In the genomic region with DNA sequence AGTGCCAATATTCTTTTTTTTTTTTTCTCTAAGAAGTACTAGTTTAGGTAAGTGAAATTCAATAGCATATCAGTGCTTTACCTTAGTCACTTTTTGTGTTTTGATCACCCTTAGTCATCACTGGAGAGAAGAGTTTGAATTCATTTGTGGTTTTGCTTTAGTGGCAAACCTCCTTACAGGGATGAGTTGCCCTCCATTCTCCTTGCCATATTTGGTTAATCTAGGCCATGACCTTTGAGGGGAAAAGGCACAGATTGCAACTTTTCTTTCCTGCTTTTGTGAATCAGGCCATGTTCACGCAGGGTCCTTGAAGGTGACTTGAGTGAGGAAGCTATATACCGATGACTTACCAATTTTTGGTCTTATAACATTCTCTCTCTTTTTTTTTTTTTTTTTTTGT, we compare ENCODE assay signal across 12 cellular contexts. TPM values are rescaled to one million over a fixed set of nuclear protein-coding genes. Genes with fewer than 3 reads are reported as not detected.
A peak's percentile ranks its signal among the peaks of the same experiment; 100 is the strongest.
DNase-seq lines count a peak whose midpoint lies in the region; ATAC-seq and TF ChIP-seq lines count a peak whose summit lies in the region.
"Had no signal": no experiment of that assay in that cellular context is flagged by ENCODE, and none has a peak within 500 bp of the region (broad histone marks: within the 10 kb centered on the region; RNA-seq: fewer than 3 reads in every experiment).

No MANE protein-coding gene starts in this region.

- peaks cover 59 to 84% of the 10 kb centered on the region in 2 donors for H3K36me3 Mint-ChIP-seq in CD14-positive monocyte

- no peaks in the 10 kb centered on the region for H3K27me3 Mint-ChIP-seq in CD14-positive monocyte (ENCODE audit: low read depth in 3 of 3)
- H3K27me3 Mint-ChIP-seq: naive thymus-derived CD4-positive, alpha-beta T cell had no signal

- no peak overlapping the region for H3K27ac Mint-ChIP-seq in CD14-positive monocyte

- H3K27ac ChIP-seq in epithelial cell of prostate, result no peak overlapping the region
- H3K27ac ChIP-seq: SJCRH30, testis had no signal

- H3K4me1 Mint-ChIP-seq in CD14-positive monocyte, result no peaks in the 10 kb centered on the region

- peak; percentile 65 for ATAC-seq in GM21786 (IDR thresholded peaks at IDR 0.05; ENCODE audit: unreplicated experiment)
- peak; percentile 69 for ATAC-seq in SK-N-SH treated with all-trans-retinoic acid at 6 μM for 48 hours
- ATAC-seq in left cardiac atrium, result no peak
- no peak for ATAC-seq in GM21737 (IDR thresholded peaks at IDR 0.05; ENCODE audit: unreplicated experiment)
- ATAC-seq: naive thymus-derived CD4-positive, alpha-beta T cell had no signal

- H3K4me3 Mint-ChIP-seq in CD14-positive monocyte, result no peak overlapping the region
- H3K4me3 Mint-ChIP-seq: naive thymus-derived CD4-positive, alpha-beta T cell had no signal

- intact Hi-C loops in left cardiac atrium (cut with DNase I) (no loop called here), CD14-positive monocyte (cut with micrococcal nuclease) (no loop called here)

- peaks cover 0 to 2% (median 0%) of the 10 kb centered on the region in 7 donors for H3K9me3 Mint-ChIP-seq in CD14-positive monocyte
- H3K9me3 Mint-ChIP-seq: naive thymus-derived CD4-positive, alpha-beta T cell had no signal

- in situ Hi-C loops in Caki2 (cut with HindIII; ENCODE audit: low pct_unique_long_range_greater_than_20kb, low sequenced_read_pairs), result no loop called here

- peak; percentile 73 for DNase-seq in Caki2 (ENCODE audit: low read depth)
- peak; percentile 29 for DNase-seq in epithelial cell of prostate (ENCODE audit: low read depth, low spot score)
- no peak for DNase-seq in left cardiac atrium
- no peak for DNase-seq in CD14-positive monocyte (ENCODE audit: low spot score)
- no peak for DNase-seq in hepatic stellate cell (ENCODE audit: low spot score)
- DNase-seq: GDM1, testis had no signal

- no peak for TF ChIP-seq CTCF in CD14-positive monocyte (IDR thresholded peaks at IDR 0.05)

TF ChIP-seq in SK-N-SH treated with all-trans-retinoic acid at 6 μM for 48 hours, 23 proteins besides CTCF, POLR2A, EP300 and RAD21:
- TF ChIP-seq ZC3H10 (CRISPR knock-in tag; IDR thresholded peaks at IDR 0.05), result no peak
- no peak for TF ChIP-seq PATZ1 (CRISPR knock-in tag; IDR thresholded peaks at IDR 0.05; ENCODE audit: borderline replicate concordance)
- no peak for TF ChIP-seq ZNF565 (CRISPR knock-in tag; conservative IDR thresholded peaks at IDR 0.05; ENCODE audit: low read depth)
- no peak for TF ChIP-seq ESRRG (CRISPR knock-in tag; IDR thresholded peaks at IDR 0.05)
- no peak for TF ChIP-seq ZFP30 (CRISPR knock-in tag; IDR thresholded peaks at IDR 0.05)
- TF ChIP-seq TOX (CRISPR knock-in tag; IDR thresholded peaks at IDR 0.05; ENCODE audit: borderline replicate concordance), result no peak
- TF ChIP-seq, protein P1, sequence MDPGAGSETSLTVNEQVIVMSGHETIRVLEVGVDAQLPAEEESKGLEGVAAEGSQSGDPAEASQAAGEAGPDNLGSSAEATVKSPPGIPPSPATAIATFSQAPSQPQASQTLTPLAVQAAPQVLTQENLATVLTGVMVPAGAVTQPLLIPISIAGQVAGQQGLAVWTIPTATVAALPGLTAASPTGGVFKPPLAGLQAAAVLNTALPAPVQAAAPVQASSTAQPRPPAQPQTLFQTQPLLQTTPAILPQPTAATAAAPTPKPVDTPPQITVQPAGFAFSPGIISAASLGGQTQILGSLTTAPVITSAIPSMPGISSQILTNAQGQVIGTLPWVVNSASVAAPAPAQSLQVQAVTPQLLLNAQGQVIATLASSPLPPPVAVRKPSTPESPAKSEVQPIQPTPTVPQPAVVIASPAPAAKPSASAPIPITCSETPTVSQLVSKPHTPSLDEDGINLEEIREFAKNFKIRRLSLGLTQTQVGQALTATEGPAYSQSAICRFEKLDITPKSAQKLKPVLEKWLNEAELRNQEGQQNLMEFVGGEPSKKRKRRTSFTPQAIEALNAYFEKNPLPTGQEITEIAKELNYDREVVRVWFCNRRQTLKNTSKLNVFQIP (CRISPR knock-in tag; IDR thresholded peaks at IDR 0.05; ENCODE audit: borderline replicate concordance, low read depth), result no peak
- TF ChIP-seq, protein P2, sequence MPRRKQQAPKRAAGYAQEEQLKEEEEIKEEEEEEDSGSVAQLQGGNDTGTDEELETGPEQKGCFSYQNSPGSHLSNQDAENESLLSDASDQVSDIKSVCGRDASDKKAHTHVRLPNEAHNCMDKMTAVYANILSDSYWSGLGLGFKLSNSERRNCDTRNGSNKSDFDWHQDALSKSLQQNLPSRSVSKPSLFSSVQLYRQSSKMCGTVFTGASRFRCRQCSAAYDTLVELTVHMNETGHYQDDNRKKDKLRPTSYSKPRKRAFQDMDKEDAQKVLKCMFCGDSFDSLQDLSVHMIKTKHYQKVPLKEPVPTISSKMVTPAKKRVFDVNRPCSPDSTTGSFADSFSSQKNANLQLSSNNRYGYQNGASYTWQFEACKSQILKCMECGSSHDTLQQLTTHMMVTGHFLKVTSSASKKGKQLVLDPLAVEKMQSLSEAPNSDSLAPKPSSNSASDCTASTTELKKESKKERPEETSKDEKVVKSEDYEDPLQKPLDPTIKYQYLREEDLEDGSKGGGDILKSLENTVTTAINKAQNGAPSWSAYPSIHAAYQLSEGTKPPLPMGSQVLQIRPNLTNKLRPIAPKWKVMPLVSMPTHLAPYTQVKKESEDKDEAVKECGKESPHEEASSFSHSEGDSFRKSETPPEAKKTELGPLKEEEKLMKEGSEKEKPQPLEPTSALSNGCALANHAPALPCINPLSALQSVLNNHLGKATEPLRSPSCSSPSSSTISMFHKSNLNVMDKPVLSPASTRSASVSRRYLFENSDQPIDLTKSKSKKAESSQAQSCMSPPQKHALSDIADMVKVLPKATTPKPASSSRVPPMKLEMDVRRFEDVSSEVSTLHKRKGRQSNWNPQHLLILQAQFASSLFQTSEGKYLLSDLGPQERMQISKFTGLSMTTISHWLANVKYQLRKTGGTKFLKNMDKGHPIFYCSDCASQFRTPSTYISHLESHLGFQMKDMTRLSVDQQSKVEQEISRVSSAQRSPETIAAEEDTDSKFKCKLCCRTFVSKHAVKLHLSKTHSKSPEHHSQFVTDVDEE (CRISPR knock-in tag; IDR thresholded peaks at IDR 0.05), result no peak
- no peak for TF ChIP-seq ARNTL (CRISPR knock-in tag; IDR thresholded peaks at IDR 0.05; ENCODE audit: borderline replicate concordance, low read depth)
- TF ChIP-seq BACH2 (CRISPR knock-in tag; IDR thresholded peaks at IDR 0.05; ENCODE audit: borderline replicate concordance), result no peak
- TF ChIP-seq CSDC2 (CRISPR knock-in tag; IDR thresholded peaks at IDR 0.05), result no peak
- TF ChIP-seq SNAI2 (CRISPR knock-in tag; IDR thresholded peaks at IDR 0.05), result no peak
TF ChIP-seq in SK-N-SH treated with all-trans-retinoic acid at 6 μM for 48 hours: peak in this region for 0.

RNA-seq across cellular contexts. Expression of gene PLEKHA3, which starts 34.4 kb away (rescaled TPM):
- 10.8 and 35.1 TPM in 2 replicates for total RNA-seq in Caki2 (2014; rRNA removed; shearing (Covaris generic); ENCODE audit: low replicate concordance)
- total RNA-seq in left cardiac atrium, result 10 to 100 TPM; 34.0 to 54.1 TPM
- polyA plus RNA-seq in CD14-positive monocyte, result 10 to 100 TPM; 13.4 to 14.1 TPM

RNA-seq across cellular contexts. Expression of gene FKBP7, which starts 36.3 kb away (rescaled TPM):
- total RNA-seq in Caki2 (2014; rRNA removed; shearing (Covaris generic); ENCODE audit: low replicate concordance), result 60.6 and 61.8 TPM in 2 replicates
- total RNA-seq in left cardiac atrium, result 10 to 100 TPM; 12.7 to 13.5 TPM
- 1 to 10 TPM in 1 of 2 donors, under 1 TPM in 1; 0.57 to 1.6 TPM for polyA plus RNA-seq in CD14-positive monocyte

Comparison
In these comparisons a context has a peak if more than half of its experiments do, and no peak if none do; other contexts are left out.
1. DNase-seq: peak in Caki2 (single experiment) and epithelial cell of prostate (single experiment); none in left cardiac atrium (single experiment), CD14-positive monocyte (single experiment) and hepatic stellate cell (single experiment).
2. ATAC-seq: peak in GM21786 (single experiment) and SK-N-SH treated with all-trans-retinoic acid at 6 μM for 48 hours (single experiment); none in left cardiac atrium (0 of 2) and GM21737 (single experiment).